ENCODE assay signal across 9 cellular contexts in the genomic region with DNA sequence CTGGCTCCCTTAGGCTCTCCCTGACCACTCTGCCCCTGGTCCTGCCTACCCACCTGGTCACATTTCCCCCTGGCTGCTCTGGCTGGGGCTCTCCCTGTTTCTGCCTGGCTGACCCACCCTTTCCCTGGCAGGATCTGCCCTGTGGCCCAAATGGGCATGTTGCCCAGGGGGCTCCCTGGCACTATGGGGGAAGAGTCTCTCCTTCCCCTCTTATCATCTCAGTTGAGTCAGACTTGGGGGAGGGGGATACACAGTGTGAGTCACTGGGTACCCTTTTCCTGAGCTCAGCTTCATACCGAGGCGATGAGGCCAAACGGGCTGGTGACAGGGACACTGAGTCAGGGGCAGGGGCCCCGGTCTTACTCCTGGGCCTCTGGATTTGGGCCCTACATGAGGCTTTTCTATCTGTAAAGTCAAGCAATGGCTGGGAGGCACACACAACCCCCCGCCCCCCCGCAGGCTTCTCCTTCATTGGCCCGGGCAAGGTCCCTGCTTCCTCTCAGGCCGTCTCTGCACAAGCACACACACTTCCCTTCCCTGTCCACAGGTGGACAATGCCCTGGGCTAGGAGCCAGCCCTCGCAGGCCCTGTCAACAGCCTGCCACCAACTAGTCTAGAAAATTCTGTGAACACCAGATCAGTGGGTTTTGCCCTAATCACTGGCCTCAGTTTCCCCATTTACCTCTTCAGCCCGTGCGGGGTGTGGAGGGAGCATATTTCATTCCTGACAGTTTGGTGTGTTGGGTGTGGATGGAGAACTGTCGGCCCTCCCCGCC. TPM values are rescaled to one million over a fixed set of nuclear protein-coding genes. Genes with fewer than 3 reads are reported as not detected.
DNase-seq lines count a peak whose midpoint lies in the region; ATAC-seq and TF ChIP-seq lines count a peak whose summit lies in the region.
"Had no signal": no experiment of that assay in that cellular context is flagged by ENCODE, and none has a peak within 500 bp of the region (broad histone marks: within the 10 kb centered on the region; RNA-seq: fewer than 3 reads in every experiment).

No MANE protein-coding gene starts in this region.

- H3K4me1 ChIP-seq in PC-3 (ENCODE audit: insufficient read depth, low read length), result peaks cover 64% of the 10 kb centered on the region
- peaks cover 5 to 23% of the 10 kb centered on the region in 2 donors for H3K4me1 ChIP-seq in esophagus (ENCODE audit: control insufficient read depth in 2 of 2, insufficient read depth in 2 of 2, low read length in 1 of 2)
- H3K4me1 ChIP-seq in osteoblast (ENCODE audit: insufficient read depth, low read length), result peaks cover 51% of the 10 kb centered on the region

- no peaks in the 10 kb centered on the region for H3F3A ChIP-seq in PC-3 (ENCODE audit: low read length, unreplicated experiment)

- H3K9ac ChIP-seq in PC-3 (ENCODE audit: low read length), result no peak overlapping the region

- whole genome bisulfite sequencing in esophagus, 2 donors, result 24 to 28% methylated on average over 13 of the region's 13 CpGs

- no peaks in the 10 kb centered on the region for H3K9me2 ChIP-seq in PC-3 (replicated peaks; ENCODE audit: low read length)

- no peak for TF ChIP-seq CTCF in Calu3 (IDR thresholded peaks at IDR 0.05; ENCODE audit: unreplicated experiment)
- no peak for TF ChIP-seq CTCF in PC-3 (conservative IDR thresholded peaks at IDR 0.05; ENCODE audit: low read depth, low read length)
- no peak for TF ChIP-seq CTCF in osteoblast (IDR thresholded peaks at IDR 0.05; ENCODE audit: extremely low read depth, low read depth, low read length)

- H4K20me1 ChIP-seq in PC-3 (ENCODE audit: low read length) (no peaks in the 10 kb centered on the region; the same call in 1 of the 2 replicates), osteoblast (ENCODE audit: insufficient read depth, low read length) (peaks cover 30% of the 10 kb centered on the region)

- no peak overlapping the region for H3K27ac Mint-ChIP-seq in Calu3 (ENCODE audit: unreplicated experiment)

- H3K9me3 Mint-ChIP-seq in Calu3 (ENCODE audit: low read depth, unreplicated experiment), result no peaks in the 10 kb centered on the region

- H3K36me3 Mint-ChIP-seq in Calu3 (ENCODE audit: insufficient read depth, unreplicated experiment), result peaks cover 4% of the 10 kb centered on the region

- H3K4me3 ChIP-seq in PC-3 (ENCODE audit: low read length) (peak overlapping the region; percentile 65), esophagus (ENCODE audit: low read depth in 1 of 2, low read length in 2 of 2) (peak overlapping the region; percentile 25 to 32), osteoblast (ENCODE audit: insufficient read depth, low read length) (peak overlapping the region; percentile 95)

- peak; percentile 32 for DNase-seq in Calu3
- DNase-seq in PC-3, result peak; percentile 77
- DNase-seq in osteoblast (ENCODE audit: insufficient read length, low spot score, missing footprints), result peak; percentile 94
- no peak for DNase-seq in activated effector memory CD4-positive, alpha-beta T cell treated with Interleukin-2 at 50 U/mL for 16 hours
- no peak for DNase-seq in NOMO-1 treated with DMSO at 0.1 percent for 48 hours (lab: John Stamatoyannopoulos, UW; ENCODE audit: unreplicated experiment)
- no peak for DNase-seq in ecto neural progenitor cell (ENCODE audit: low spot score)

- no peaks in the 10 kb centered on the region for H3K9me3 ChIP-seq in PC-3 (ENCODE audit: low read length)
- H3K9me3 ChIP-seq in esophagus (ENCODE audit: control insufficient read depth in 2 of 2, insufficient read depth in 1 of 2, low read depth in 1 of 2, low read length in 1 of 2), result no peaks in the 10 kb centered on the region
- H3K9me3 ChIP-seq in osteoblast (ENCODE audit: low read depth, low read length), result no peaks in the 10 kb centered on the region

- POLR2A ChIA-PET in PC-3 (lab: Charles Lee; ENCODE audit: unreplicated experiment), result interaction anchor here (0.6 kb wide), 1 partner anchor 20 kb away, joined by 11 read pairs; no protein-coding TSS in a partner anchor

- H3K79me2 ChIP-seq in PC-3 (ENCODE audit: low read length), result peaks cover 41% of the 10 kb centered on the region
- peaks cover 42% of the 10 kb centered on the region for H3K79me2 ChIP-seq in osteoblast (ENCODE audit: insufficient read depth, low read length)

- H3K27ac ChIP-seq in PC-3 (ENCODE audit: low read length) (peak overlapping the region; percentile 23), esophagus (ENCODE audit: low read depth in 2 of 2, low read length in 1 of 2) (peak overlapping the region; percentile 50 to 63), osteoblast (ENCODE audit: low read depth, low read length) (peak overlapping the region; percentile 80)

- peak overlapping the region; percentile 62 for H3K4me3 Mint-ChIP-seq in Calu3 (ENCODE audit: low read depth, unreplicated experiment)

- H3K27me3 Mint-ChIP-seq in Calu3 (ENCODE audit: unreplicated experiment), result peaks cover 24% of the 10 kb centered on the region

- H3K36me3 ChIP-seq in PC-3 (ENCODE audit: low read depth, low read length) (no peaks in the 10 kb centered on the region), esophagus (ENCODE audit: control insufficient read depth in 2 of 2, insufficient read depth in 2 of 2, low read length in 1 of 2) (no peaks in the 10 kb centered on the region), osteoblast (ENCODE audit: insufficient read depth, low read length) (peaks cover 2% of the 10 kb centered on the region)

- no peaks in the 10 kb centered on the region for H3K27me3 ChIP-seq in PC-3 (ENCODE audit: low read length)
- peaks cover 0 to 4% of the 10 kb centered on the region in 2 donors for H3K27me3 ChIP-seq in esophagus (ENCODE audit: control insufficient read depth in 1 of 2, insufficient read depth in 2 of 2, low read length in 2 of 2)
- no peaks in the 10 kb centered on the region for H3K27me3 ChIP-seq in osteoblast (ENCODE audit: insufficient read depth, low read length)

- peak overlapping the region; percentile 90 for H3K4me2 ChIP-seq in PC-3 (ENCODE audit: low read length)
- H3K4me2 ChIP-seq in osteoblast (ENCODE audit: insufficient read depth, low read length), result peak overlapping the region; percentile 87

- ATAC-seq in PC-3, result peak; percentile 27
- ATAC-seq in GM19452 (IDR thresholded peaks at IDR 0.05; ENCODE audit: unreplicated experiment), result no peak

- intact Hi-C loops in Calu3 (cut with micrococcal nuclease; ENCODE audit: unreplicated experiment) (no loop called here), PC-3 (cut with micrococcal nuclease) (no loop called here)

- no TSS peak for BruUV-seq in Calu3 (replicated peaks; lab: Mats Ljungman, UMichigan)
- no TSS peak for BruUV-seq in PC-3 (replicated peaks; lab: Mats Ljungman, UMichigan)

- H3K4me1 Mint-ChIP-seq in Calu3 (ENCODE audit: low read depth, unreplicated experiment), result peaks cover 32% of the 10 kb centered on the region

- H2AFZ ChIP-seq in PC-3 (ENCODE audit: low read length), result peak overlapping the region; percentile 74
- peak overlapping the region; percentile 51 for H2AFZ ChIP-seq in osteoblast (ENCODE audit: low read length)

- CTCF ChIA-PET in Calu3 (lab: Charles Lee) (no interaction called here), PC-3 (lab: Charles Lee) (no interaction called here)

RNA-seq across cellular contexts. Expression of a gene that starts 0.6 kb away (rescaled TPM):
- total RNA-seq in Calu3 (2022), result 0.42 and 0.98 TPM in 2 replicates
- total RNA-seq in PC-3 (2014; rRNA removed), result 88.7 and 121 TPM in 2 replicates
- polyA plus RNA-seq in esophagus, result 1 to 10 TPM; 3.1 to 7.7 TPM
- 93.7 and 130 TPM in 2 replicates for total RNA-seq in osteoblast

RNA-seq across cellular contexts. Expression of a gene that starts 33.1 kb away (rescaled TPM):
- total RNA-seq in Calu3 (2022) (104 and 123 TPM in 2 replicates), PC-3 (2014; rRNA removed) (129 and 131 TPM in 2 replicates), osteoblast (91.9 and 95.2 TPM in 2 replicates)
- 100 to 1,000 TPM; 260 to 273 TPM for polyA plus RNA-seq in esophagus

RNA-seq across cellular contexts. Expression of a gene that starts 37.8 kb away (rescaled TPM):
- 2.2 and 5.9 TPM in 2 replicates for total RNA-seq in Calu3 (2022)
- 9.8 and 10.5 TPM in 2 replicates for total RNA-seq in PC-3 (2014; rRNA removed)
- 1 to 10 TPM; 1.4 to 1.9 TPM for polyA plus RNA-seq in esophagus
- total RNA-seq in osteoblast, result 7.2 and 10.0 TPM in 2 replicates

RNA-seq across cellular contexts. Expression of a gene that starts 54.0 kb away (rescaled TPM):
- not detected in 2 replicates for total RNA-seq in Calu3 (2022)
- total RNA-seq in PC-3 (2014; rRNA removed), result not detected in 2 replicates
- not detected for polyA plus RNA-seq in esophagus
- not detected in 2 replicates for total RNA-seq in osteoblast
- polyA plus RNA-seq: adipose tissue had no signal

Comparison
In these comparisons a context has a peak if more than half of its experiments do, and no peak if none do; other contexts are left out.
1. DNase-seq: peak in Calu3 (single experiment), PC-3 (single experiment) and osteoblast (single experiment); none in activated effector memory CD4-positive, alpha-beta T cell treated with Interleukin-2 at 50 U/mL for 16 hours (single experiment), NOMO-1 treated with DMSO at 0.1 percent for 48 hours (single experiment) and ecto neural progenitor cell (single experiment).
2. H3K27ac ChIP-seq: peak in every context shown above with its lines; median percentile 80 in osteoblast; 56 in esophagus; 23 in PC-3.
3. H3K4me3 ChIP-seq: peak in every context shown above with its lines; median percentile 95 in osteoblast; 65 in PC-3; 28 in esophagus.
4. RNA of a gene that starts 0.6 kb away (total RNA-seq): 93.7 to 130 TPM in osteoblast and 88.7 to 121 TPM in PC-3; 0.42 to 0.98 TPM in Calu3; every median in the first group is over 10 times any median in the second.